ENCODE assay signal across 8 cellular contexts in genomic region chr5:149550608-149551226, GRCh38. TPM values are rescaled to one million over a fixed set of nuclear protein-coding genes. Genes with fewer than 3 reads are reported as not detected.
DNase-seq lines count a peak whose midpoint lies in the region; ATAC-seq, FAIRE-seq and TF ChIP-seq lines count a peak whose summit lies in the region.

No MANE protein-coding gene starts in this region.

- peak overlapping the region; percentile 99 for H3K27ac Mint-ChIP-seq in stimulated activated naive B cell treated with anti-CD40 and anti-IgM and Interleukin-4, amounts not matched to agents 10 μg/mL and 1 μg/mL and 100 μg/mL, for 72 hours

- H2AFZ ChIP-seq in KMS-11 (ENCODE audit: low read depth) = peak overlapping the region; percentile 26; the same call in 1 of the 2 replicates
- H2AFZ ChIP-seq in keratinocyte (ENCODE audit: control insufficient read depth, low read length) = peak overlapping the region; percentile 7

- intact Hi-C loops in A673 (cut with micrococcal nuclease; ENCODE audit: unreplicated experiment) = no loop called here

- H3K27me3 ChIP-seq in A673 (replicated peaks; ENCODE audit: insufficient read depth, low read depth, low read length, poor library complexity) (no peaks in the 10 kb centered on the region), KMS-11 (ENCODE audit: insufficient read depth, low read depth) (no peaks in the 10 kb centered on the region), keratinocyte (ENCODE audit: control insufficient read depth, extremely low read depth, insufficient read depth, low read length) (no peaks in the 10 kb centered on the region)

- peaks cover 12 to 43% of the 10 kb centered on the region in 2 donors for H3K4me1 Mint-ChIP-seq in stimulated activated naive B cell treated with anti-CD40 and anti-IgM and Interleukin-4, amounts not matched to agents 10 μg/mL and 1 μg/mL and 100 μg/mL, for 72 hours

- peaks cover 30% of the 10 kb centered on the region for H3K4me1 ChIP-seq in A673 (ENCODE audit: insufficient read depth, low read length, poor library complexity, severe bottlenecking)
- peaks cover 18% of the 10 kb centered on the region for H3K4me1 ChIP-seq in KMS-11 (ENCODE audit: low read depth, poor library complexity, severe bottlenecking)
- peaks cover 39% of the 10 kb centered on the region for H3K4me1 ChIP-seq in keratinocyte (ENCODE audit: control insufficient read depth, extremely low read depth, insufficient read depth, low read length)

- H3K27me3 Mint-ChIP-seq in stimulated activated naive B cell treated with anti-CD40 and anti-IgM and Interleukin-4, amounts not matched to agents 10 μg/mL and 1 μg/mL and 100 μg/mL, for 72 hours = no peaks in the 10 kb centered on the region

- POLR2A ChIA-PET in A673 (lab: Charles Lee; ENCODE audit: low non-redundant PET) = no interaction called here

- H3K4me3 ChIP-seq in A673 (ENCODE audit: low read depth, low read length, poor library complexity, severe bottlenecking) (peak overlapping the region; percentile 91), KMS-11 (IDR thresholded peaks at IDR 0.05; ENCODE audit: insufficient read depth, low read depth, low read length) (no peak overlapping the region), keratinocyte (ENCODE audit: control insufficient read depth in 2 of 3, extremely low read depth in 1 of 3, insufficient read depth in 2 of 3, low read depth in 1 of 3, low read length in 3 of 3) (peak overlapping the region; percentile 77 to 100 (median 93))

- H3K4me2 ChIP-seq in KMS-11 (peak overlapping the region; percentile 62), keratinocyte (ENCODE audit: control insufficient read depth, extremely low read depth, insufficient read depth, low read depth, low read length) (peak overlapping the region; percentile 98)

- peaks cover 54% of the 10 kb centered on the region for H3K79me2 ChIP-seq in KMS-11 (ENCODE audit: insufficient read depth, low read depth)
- H3K79me2 ChIP-seq in keratinocyte (ENCODE audit: control insufficient read depth, insufficient read depth, low read length) = peaks cover 59% of the 10 kb centered on the region

- BruUV-seq in A673 (replicated peaks; lab: Mats Ljungman, UMichigan) = no TSS peak

- H3K9me3 ChIP-seq in A673 (ENCODE audit: low read depth, low read length, poor library complexity, severe bottlenecking) (no peaks in the 10 kb centered on the region), keratinocyte (ENCODE audit: control insufficient read depth, low read depth, low read length) (no peaks in the 10 kb centered on the region)

- H3K36me3 Mint-ChIP-seq in stimulated activated naive B cell treated with anti-CD40 and anti-IgM and Interleukin-4, amounts not matched to agents 10 μg/mL and 1 μg/mL and 100 μg/mL, for 72 hours = peaks cover 33 to 47% of the 10 kb centered on the region in 2 donors

- peaks cover 39% of the 10 kb centered on the region for H3K36me3 ChIP-seq in A673 (ENCODE audit: insufficient read depth, low read length, poor library complexity, severe bottlenecking)
- H3K36me3 ChIP-seq in KMS-11 (ENCODE audit: insufficient read depth) = no peaks in the 10 kb centered on the region
- H3K36me3 ChIP-seq in keratinocyte (ENCODE audit: control insufficient read depth in 2 of 2, extremely low read depth in 1 of 2, insufficient read depth in 2 of 2, low read length in 2 of 2) = peaks cover 7 to 34% of the 10 kb centered on the region in 2 experiments

- H3K4me3 Mint-ChIP-seq in stimulated activated naive B cell treated with anti-CD40 and anti-IgM and Interleukin-4, amounts not matched to agents 10 μg/mL and 1 μg/mL and 100 μg/mL, for 72 hours = peak overlapping the region; percentile 97 to 99

- dilution Hi-C loops in keratinocyte (cut with MboI; ENCODE audit: extremely low pct_ligation_motif_present, low sequenced_read_pairs) = no loop called here

- peak; percentile 2 for ATAC-seq in GM18909 (IDR thresholded peaks at IDR 0.05; ENCODE audit: poor library complexity, unreplicated experiment)
- ATAC-seq in stimulated activated naive B cell treated with anti-CD40 and anti-IgM and Interleukin-4, amounts not matched to agents 10 μg/mL and 1 μg/mL and 100 μg/mL, for 72 hours (replicated peaks) = peak in 1 of 2 donors; percentile 6

- TF ChIP-seq CTCF in A673 (conservative IDR thresholded peaks at IDR 0.05; ENCODE audit: low read depth, low read length) (no peak), KMS-11 (conservative IDR thresholded peaks at IDR 0.05; ENCODE audit: low read depth, low read length) (no peak), keratinocyte (optimal IDR thresholded peaks at IDR 0.05 in 1 of 3, IDR thresholded peaks at IDR 0.05 in 1 of 3, conservative IDR thresholded peaks at IDR 0.05 in 1 of 3; ENCODE audit: extremely low read depth in 1 of 3, insufficient read depth in 2 of 3, low read length in 3 of 3) (no peak)

- peak overlapping the region; percentile 91 for H3K9ac ChIP-seq in KMS-11
- H3K9ac ChIP-seq in keratinocyte (ENCODE audit: control insufficient read depth, extremely low read depth, insufficient read depth, low read length) = peak overlapping the region; percentile 100

- DNase-seq in A673 (ENCODE audit: low spot score) = peak; percentile 19
- no peak for DNase-seq in keratinocyte (ENCODE audit: low read depth, low spot score)
- no peak for DNase-seq in stimulated activated naive B cell treated with anti-CD40 and anti-IgM and Interleukin-4, amounts not matched to agents 10 μg/mL and 1 μg/mL and 100 μg/mL, for 72 hours
- DNase-seq in cerebellum (ENCODE audit: low spot score) = no peak
- no peak for DNase-seq in Ammon's horn (ENCODE audit: low spot score)

- H4K20me1 ChIP-seq in KMS-11 (ENCODE audit: insufficient read depth) (no peaks in the 10 kb centered on the region), keratinocyte (ENCODE audit: control insufficient read depth, extremely low read depth, insufficient read depth, low read length) (peaks cover 5% of the 10 kb centered on the region)

- FAIRE-seq in keratinocyte (lab: Jason Lieb, UNC) = no peak

- no peaks in the 10 kb centered on the region for H3K9me1 ChIP-seq in keratinocyte (ENCODE audit: control insufficient read depth, extremely low read depth, insufficient read depth, low read length)

- H3K9me3 Mint-ChIP-seq in stimulated activated naive B cell treated with anti-CD40 and anti-IgM and Interleukin-4, amounts not matched to agents 10 μg/mL and 1 μg/mL and 100 μg/mL, for 72 hours = no peaks in the 10 kb centered on the region

- CTCF ChIA-PET in A673 (lab: Charles Lee) = no interaction called here

- H3K27ac ChIP-seq in A673 (ENCODE audit: low read depth, low read length, poor library complexity, severe bottlenecking) = peak overlapping the region; percentile 95
- H3K27ac ChIP-seq in KMS-11 = peak overlapping the region; percentile 82
- peak overlapping the region; percentile 96 for H3K27ac ChIP-seq in angular gyrus (ENCODE audit: low read depth, low read length)
- H3K27ac ChIP-seq in keratinocyte (ENCODE audit: control insufficient read depth, insufficient read depth, low read length) = peak overlapping the region; percentile 98

RNA-seq across cellular contexts. Expression of gene CSNK1A1, which starts 0.5 kb away (rescaled TPM):
- total RNA-seq in A673 (2021) (237 and 244 TPM in 2 replicates), cerebellum (223 TPM)
- 195 to 289 TPM (median 265 TPM) in 3 replicates for polyA plus RNA-seq in keratinocyte
- polyA plus RNA-seq in keratinocyte (2011; ENCODE audit: low read depth) = 951 TPM
- 163 and 296 TPM in 2 replicates for polyA plus RNA-seq in keratinocyte (2011; cell fraction: cytosol; rRNA removed)
- 204 and 245 TPM in 2 replicates for polyA plus RNA-seq in keratinocyte (2011; cell fraction: nucleus; rRNA removed)
- polyA plus RNA-seq in keratinocyte (2012; ENCODE audit: low replicate concordance) = 203 and 302 TPM in 2 replicates
- 139 to 440 TPM (median 413 TPM) in 3 replicates for polyA minus RNA-seq in keratinocyte
- 372 TPM for polyA minus RNA-seq in keratinocyte (2011; cell fraction: cytosol; rRNA and poly(A)+ RNA removed)
- polyA minus RNA-seq in keratinocyte (2011; cell fraction: nucleus; rRNA and poly(A)+ RNA removed) = 205 and 376 TPM in 2 replicates

RNA-seq across cellular contexts. Expression of gene ARHGEF37, which starts 30.6 kb away (rescaled TPM):
- 0.64 and 1.7 TPM in 2 replicates for total RNA-seq in A673 (2021)
- polyA plus RNA-seq in keratinocyte = 4.1 to 25.0 TPM (median 8.7 TPM) in 3 replicates
- polyA plus RNA-seq in keratinocyte (2011; ENCODE audit: low read depth) = 19.3 TPM
- 7.9 and 8.8 TPM in 2 replicates for polyA plus RNA-seq in keratinocyte (2011; cell fraction: cytosol; rRNA removed)
- polyA plus RNA-seq in keratinocyte (2011; cell fraction: nucleus; rRNA removed) = 22.3 and 22.9 TPM in 2 replicates
- 5.7 and 29.3 TPM in 2 replicates for polyA plus RNA-seq in keratinocyte (2012; ENCODE audit: low replicate concordance)
- 6.6 to 21.9 TPM (median 11.9 TPM) in 3 replicates for polyA minus RNA-seq in keratinocyte
- 6.9 TPM for polyA minus RNA-seq in keratinocyte (2011; cell fraction: cytosol; rRNA and poly(A)+ RNA removed)
- polyA minus RNA-seq in keratinocyte (2011; cell fraction: nucleus; rRNA and poly(A)+ RNA removed) = 15.3 and 18.8 TPM in 2 replicates
- total RNA-seq in cerebellum = 4.6 TPM
